In genomic region chr5:81971086-81971693, GRCh38 we compare ENCODE assay signal across 1 cellular context.
TF ChIP-seq lines count a peak whose summit lies in the region.

No MANE protein-coding gene starts in this region.

TF ChIP-seq in GM12878, 131 proteins besides CTCF, POLR2A, EP300 and RAD21:
- TF ChIP-seq CEBPZ (IDR thresholded peaks at IDR 0.05; ENCODE audit: low read depth, low read length) = no peak
- peak; percentile 32; the same call in 1 of the 2 replicates for TF ChIP-seq ZNF384 (IDR thresholded peaks at IDR 0.05; ENCODE audit: borderline replicate concordance, low read depth, low read length)
- no peak for TF ChIP-seq CHD1 (IDR thresholded peaks at IDR 0.05; ENCODE audit: low read depth, low read length)
- TF ChIP-seq TCF7 (IDR thresholded peaks at IDR 0.05; ENCODE audit: borderline replicate concordance) = peak; percentile 19; the same call in 1 of the 2 replicates
- peak; percentile 43; the same call in 1 of the 2 replicates for TF ChIP-seq PAX8 (IDR thresholded peaks at IDR 0.05)
- TF ChIP-seq TCF3 (IDR thresholded peaks at IDR 0.05; ENCODE audit: borderline replicate concordance, insufficient read depth, low read depth, low read length) = no peak
- no peak for TF ChIP-seq SREBF2 (IDR thresholded peaks at IDR 0.05; ENCODE audit: low read length)
- no peak for TF ChIP-seq POU2F2 (IDR thresholded peaks at IDR 0.05; ENCODE audit: borderline replicate concordance, low read depth, low read length)
- 0 out of 2 replicates have a peak, but pooled peaks have one; percentile 30 for TF ChIP-seq NBN (IDR thresholded peaks at IDR 0.05)
- peak; percentile 22; the same call in 1 of the 2 replicates for TF ChIP-seq MLLT1 (IDR thresholded peaks at IDR 0.05)
- TF ChIP-seq ATF7 (IDR thresholded peaks at IDR 0.05; ENCODE audit: low read depth) = peak; percentile 60
- TF ChIP-seq, protein P1, sequence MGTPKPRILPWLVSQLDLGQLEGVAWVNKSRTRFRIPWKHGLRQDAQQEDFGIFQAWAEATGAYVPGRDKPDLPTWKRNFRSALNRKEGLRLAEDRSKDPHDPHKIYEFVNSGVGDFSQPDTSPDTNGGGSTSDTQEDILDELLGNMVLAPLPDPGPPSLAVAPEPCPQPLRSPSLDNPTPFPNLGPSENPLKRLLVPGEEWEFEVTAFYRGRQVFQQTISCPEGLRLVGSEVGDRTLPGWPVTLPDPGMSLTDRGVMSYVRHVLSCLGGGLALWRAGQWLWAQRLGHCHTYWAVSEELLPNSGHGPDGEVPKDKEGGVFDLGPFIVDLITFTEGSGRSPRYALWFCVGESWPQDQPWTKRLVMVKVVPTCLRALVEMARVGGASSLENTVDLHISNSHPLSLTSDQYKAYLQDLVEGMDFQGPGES (IDR thresholded peaks at IDR 0.05) = no peak
- TF ChIP-seq MTA2 (IDR thresholded peaks at IDR 0.05; ENCODE audit: low read depth) = 0 out of 2 replicates have a peak, but pooled peaks have one; percentile 25
